Comparison of ENCODE assay signal across 1 cellular context in genomic region chr2:109009920-109010610, GRCh38.
TF ChIP-seq lines count a peak whose summit lies in the region.

No MANE protein-coding gene starts in this region.

TF ChIP-seq in HepG2, 621 proteins besides CTCF, POLR2A, EP300 and RAD21:
- no peak for TF ChIP-seq RELA (CRISPR knock-in tag; IDR thresholded peaks at IDR 0.05)
- TF ChIP-seq ZNF367 (CRISPR knock-in tag; IDR thresholded peaks at IDR 0.05; ENCODE audit: borderline replicate concordance), result no peak
- TF ChIP-seq ZNF687 (CRISPR knock-in tag; IDR thresholded peaks at IDR 0.05), result no peak
- no peak for TF ChIP-seq ZNF383 (CRISPR knock-in tag; IDR thresholded peaks at IDR 0.05; ENCODE audit: borderline replicate concordance)
- TF ChIP-seq ZNF24 (IDR thresholded peaks at IDR 0.05), result no peak
- TF ChIP-seq XRCC5 (optimal IDR thresholded peaks at IDR 0.05; ENCODE audit: low read length), result no peak
- TF ChIP-seq DNMT1 (CRISPR knock-in tag; IDR thresholded peaks at IDR 0.05), result no peak
- TF ChIP-seq ZNF33A (CRISPR knock-in tag; IDR thresholded peaks at IDR 0.05; ENCODE audit: borderline replicate concordance), result no peak
- no peak for TF ChIP-seq ZNF577 (CRISPR knock-in tag; IDR thresholded peaks at IDR 0.05; ENCODE audit: borderline replicate concordance, low read depth)
- no peak for TF ChIP-seq THYN1 (CRISPR knock-in tag; IDR thresholded peaks at IDR 0.05; ENCODE audit: borderline replicate concordance, low read depth)
- TF ChIP-seq ZNF232 (CRISPR knock-in tag; IDR thresholded peaks at IDR 0.05; ENCODE audit: borderline replicate concordance), result no peak
- no peak for TF ChIP-seq SOX13 (IDR thresholded peaks at IDR 0.05)
- no peak for TF ChIP-seq SOX13 (CRISPR knock-in tag; conservative IDR thresholded peaks at IDR 0.05 in 1 of 2, IDR thresholded peaks at IDR 0.05 in 1 of 2)
- no peak for TF ChIP-seq PRDM10 (CRISPR knock-in tag; IDR thresholded peaks at IDR 0.05; ENCODE audit: low read depth)
